In genomic region chr14:99327458-99328250, GRCh38 we compare ENCODE assay signal across 17 cellular contexts. TPM values are rescaled to one million over a fixed set of nuclear protein-coding genes. Genes with fewer than 3 reads are reported as not detected.
A peak's percentile ranks its signal among the peaks of the same experiment; 100 is the strongest.
DNase-seq lines count a peak whose midpoint lies in the region; ATAC-seq and TF ChIP-seq lines count a peak whose summit lies in the region.
"Had no signal": no experiment of that assay in that cellular context is flagged by ENCODE, and none has a peak within 500 bp of the region (broad histone marks: within the 10 kb centered on the region; RNA-seq: fewer than 3 reads in every experiment).

No MANE protein-coding gene starts in this region.

- no peak overlapping the region for H2BK120ac ChIP-seq in neuronal stem cell (ENCODE audit: low read depth, low read length)

- H3K36me3 Mint-ChIP-seq in Caco-2 (ENCODE audit: insufficient read depth, unreplicated experiment) (peaks cover 5% of the 10 kb centered on the region), WTC11 (no peaks in the 10 kb centered on the region)
- H3K36me3 Mint-ChIP-seq: memory B cell had no signal

- intact Hi-C loops in Caco-2 (cut with micrococcal nuclease; ENCODE audit: unreplicated experiment) = no loop called here
- intact Hi-C loops in colonic mucosa (cut with DNase I) = no loop called here

- no peak for TF ChIP-seq CTCF in Caco-2 (IDR thresholded peaks at IDR 0.05; ENCODE audit: insufficient read depth in 1 of 2, low read depth in 1 of 2, low read length in 1 of 2, severe bottlenecking in 1 of 2, unreplicated experiment in 1 of 2)
- TF ChIP-seq CTCF in colonic mucosa (IDR thresholded peaks at IDR 0.05) = no peak
- no peak for TF ChIP-seq CTCF in WTC11 (IDR thresholded peaks at IDR 0.05)

- H4K8ac ChIP-seq in neuronal stem cell (ENCODE audit: low read depth, low read length) = no peak overlapping the region

- no CpG with 5 or more reads among the region's 14 CpGs for WGBS in neuronal stem cell (ENCODE audit: extremely low coverage in 2 of 2, insufficient read length in 2 of 2, insufficient replicate concordance in 1 of 2), 2 donors

- H3K27me3 ChIP-seq in Caco-2 (replicated peaks; ENCODE audit: control insufficient read depth, insufficient read depth, low read length) (no peaks in the 10 kb centered on the region), H7 (ENCODE audit: control insufficient read depth, insufficient read depth, low read length) (no peaks in the 10 kb centered on the region), colonic mucosa (no peaks in the 10 kb centered on the region), neuronal stem cell (ENCODE audit: control insufficient read depth in 3 of 3, insufficient read depth in 3 of 3, low read depth in 1 of 3, low read length in 3 of 3) (no peaks in the 10 kb centered on the region)
- H3K27me3 ChIP-seq: ascending aorta, testis had no signal

- H3K27me3 Mint-ChIP-seq in Caco-2 (ENCODE audit: insufficient read depth, unreplicated experiment) (no peaks in the 10 kb centered on the region), WTC11 (ENCODE audit: low read depth) (no peaks in the 10 kb centered on the region; the same call in 1 of the 2 replicates)
- H3K27me3 Mint-ChIP-seq: memory B cell had no signal

- H3K27ac Mint-ChIP-seq in Caco-2 (ENCODE audit: unreplicated experiment) = peak overlapping the region; percentile 63
- no peak overlapping the region for H3K27ac Mint-ChIP-seq in WTC11
- H3K27ac Mint-ChIP-seq: activated CD4-positive, alpha-beta T cell treated with anti-CD3 and anti-CD28 coated beads for 36 hours; activated naive CD4-positive, alpha-beta T cell treated with anti-CD3 and anti-CD28 coated beads for 36 hours; memory B cell had no signal

- H3K27ac ChIP-seq in colonic mucosa (no peak overlapping the region), neuronal stem cell (replicated peaks; ENCODE audit: low read length) (no peak overlapping the region)
- H3K27ac ChIP-seq: ascending aorta, gastroesophageal sphincter, testis had no signal

- CTCF ChIA-PET in Caco-2 (lab: Charles Lee) = interaction anchor here (0.7 kb wide), 1 partner anchor 10 kb away, joined by 5 read pairs; no protein-coding TSS in a partner anchor
- CTCF ChIA-PET in WTC11 (lab: Charles Lee) = interaction anchor here (0.9 to 1.0 kb wide), 3 partner anchors 17 to 88 kb away, joined by 3 read pairs; no protein-coding TSS in a partner anchor

- H2BK15ac ChIP-seq in neuronal stem cell (ENCODE audit: low read length) = no peak overlapping the region

- H2BK5ac ChIP-seq in neuronal stem cell (ENCODE audit: low read length) = no peak overlapping the region

- H3K36me3 ChIP-seq in Caco-2 (ENCODE audit: control insufficient read depth, insufficient read depth, low read length) = no peaks in the 10 kb centered on the region
- H3K36me3 ChIP-seq in H7 (replicated peaks; ENCODE audit: control insufficient read depth, insufficient read depth, low read length) = no peaks in the 10 kb centered on the region
- no peaks in the 10 kb centered on the region for H3K36me3 ChIP-seq in colonic mucosa
- no peaks in the 10 kb centered on the region for H3K36me3 ChIP-seq in neuronal stem cell (replicated peaks in 1 of 2; ENCODE audit: control insufficient read depth in 2 of 2, insufficient read depth in 2 of 2, low read length in 2 of 2)
- H3K36me3 ChIP-seq: ascending aorta, gastroesophageal sphincter had no signal

- H3K18ac ChIP-seq in neuronal stem cell (ENCODE audit: low read length) = peak overlapping the region; percentile 7

- H3K9ac ChIP-seq in colonic mucosa (ENCODE audit: low read depth in 2 of 2, low read length in 2 of 2) = no peak overlapping the region
- no peak overlapping the region for H3K9ac ChIP-seq in neuronal stem cell (ENCODE audit: low read depth, low read length, poor library complexity)

- H3K4me3 ChIP-seq in Caco-2 (ENCODE audit: low read depth, low read length) = no peak overlapping the region
- no peak overlapping the region for H3K4me3 ChIP-seq in H7 (ENCODE audit: insufficient read depth, low read depth, low read length)
- H3K4me3 ChIP-seq in colonic mucosa = no peak overlapping the region
- no peak overlapping the region for H3K4me3 ChIP-seq in neuronal stem cell (ENCODE audit: low read length in 2 of 2)
- H3K4me3 ChIP-seq: ascending aorta, gastroesophageal sphincter, testis had no signal

- no peak overlapping the region for H3K4me3 Mint-ChIP-seq in Caco-2 (ENCODE audit: unreplicated experiment)
- H3K4me3 Mint-ChIP-seq in WTC11 = no peak overlapping the region
- H3K4me3 Mint-ChIP-seq: activated CD4-positive, alpha-beta T cell treated with anti-CD3 and anti-CD28 coated beads for 36 hours; activated naive CD4-positive, alpha-beta T cell treated with anti-CD3 and anti-CD28 coated beads for 36 hours; memory B cell had no signal

- H3K4ac ChIP-seq in neuronal stem cell (ENCODE audit: low read length) = no peak overlapping the region

- BruUV-seq in Caco-2 (replicated peaks; lab: Mats Ljungman, UMichigan) = no TSS peak

- H2AFZ ChIP-seq in neuronal stem cell (ENCODE audit: low read length) = peak overlapping the region; percentile 6

- peaks cover 2% of the 10 kb centered on the region for H3K79me1 ChIP-seq in neuronal stem cell (ENCODE audit: low read depth, low read length)

- no peak overlapping the region for H2AK5ac ChIP-seq in neuronal stem cell (ENCODE audit: low read depth, low read length)

- H3K4me1 Mint-ChIP-seq in Caco-2 (ENCODE audit: low read depth, unreplicated experiment) (peaks cover 6% of the 10 kb centered on the region), WTC11 (0 out of 2 replicates have a peak, but pooled peaks cover 4% of the 10 kb centered on the region)
- H3K4me1 Mint-ChIP-seq: activated CD4-positive, alpha-beta T cell treated with anti-CD3 and anti-CD28 coated beads for 36 hours; memory B cell had no signal

- H2BK12ac ChIP-seq in neuronal stem cell (ENCODE audit: low read length) = no peak overlapping the region

- H3K4me2 ChIP-seq in neuronal stem cell (ENCODE audit: insufficient read depth, low read length, poor library complexity, severe bottlenecking) = no peak overlapping the region

- ATAC-seq in WTC11 (no peak), GM19351 (IDR thresholded peaks at IDR 0.05; ENCODE audit: unreplicated experiment) (no peak), GM21723 (IDR thresholded peaks at IDR 0.05; ENCODE audit: unreplicated experiment) (no peak)
- ATAC-seq: gastroesophageal sphincter had no signal

- H3K9me3 ChIP-seq in Caco-2 (no peaks in the 10 kb centered on the region), colonic mucosa (no peaks in the 10 kb centered on the region), neuronal stem cell (replicated peaks in 1 of 2; ENCODE audit: control insufficient read depth in 2 of 2, insufficient read depth in 1 of 2, low read depth in 1 of 2, low read length in 2 of 2) (no peaks in the 10 kb centered on the region)
- H3K9me3 ChIP-seq: ascending aorta, testis had no signal

- H3K23ac ChIP-seq in neuronal stem cell (ENCODE audit: low read depth, low read length, poor library complexity) = no peak overlapping the region

- DNase-seq in Caco-2 (peak; percentile 65 to 78), H7 (peak; percentile 37), colonic mucosa (peak; percentile 6), neuronal stem cell (ENCODE audit: low spot score) (no peak), WTC11 (ENCODE audit: low spot score) (no peak), hypothalamus (lab: John Stamatoyannopoulos, UW) (no peak)
- DNase-seq: activated naive CD4-positive, alpha-beta T cell treated with anti-CD3 and anti-CD28 coated beads for 36 hours; GF-D8; KG1; NCI-H1048; testis had no signal

- no peak overlapping the region for H4K91ac ChIP-seq in neuronal stem cell (ENCODE audit: low read depth, low read length, poor library complexity)

- H3K9me3 Mint-ChIP-seq in Caco-2 (ENCODE audit: unreplicated experiment) (no peaks in the 10 kb centered on the region), WTC11 (no peaks in the 10 kb centered on the region)
- H3K9me3 Mint-ChIP-seq: activated naive CD4-positive, alpha-beta T cell treated with anti-CD3 and anti-CD28 coated beads for 36 hours had no signal

- POLR2A ChIA-PET in Caco-2 (lab: Charles Lee) (no interaction called here), WTC11 (lab: Charles Lee) (no interaction called here)

- no peak overlapping the region for H3K14ac ChIP-seq in neuronal stem cell (ENCODE audit: low read length)

- H3K4me1 ChIP-seq in Caco-2 (peaks cover 15% of the 10 kb centered on the region), colonic mucosa (no peaks in the 10 kb centered on the region), neuronal stem cell (ENCODE audit: control insufficient read depth in 2 of 2, insufficient read depth in 1 of 2, low read depth in 1 of 2, low read length in 2 of 2) (peaks cover 0 to 9% of the 10 kb centered on the region in 2 donors)
- H3K4me1 ChIP-seq: ascending aorta, gastroesophageal sphincter, testis had no signal

TF ChIP-seq in WTC11, 78 proteins besides CTCF, POLR2A, EP300 and RAD21 (continues in another document):
- no peak for TF ChIP-seq PREB (CRISPR knock-in tag; IDR thresholded peaks at IDR 0.05; ENCODE audit: borderline replicate concordance)
- TF ChIP-seq E2F1 (CRISPR knock-in tag; IDR thresholded peaks at IDR 0.05) = no peak

RNA-seq across cellular contexts. Expression of gene BCL11B, which starts 55.7 kb away (rescaled TPM):
- total RNA-seq in Caco-2 (2022) = 0.05 TPM in 1 of 2 replicates, not detected in the other
- total RNA-seq in H7 (2014; rRNA removed; shearing (Covaris generic)) = 5.7 and 6.1 TPM in 2 replicates
- 10 to 100 TPM in 1 of 2 donors, 1 to 10 TPM in 1; 5.6 to 10.4 TPM for total RNA-seq in colonic mucosa
- 0.77 TPM for polyA plus RNA-seq in neuronal stem cell (2013, experiment 1 of 2)
- polyA plus RNA-seq in neuronal stem cell (2013, experiment 2 of 2) = 0.90 TPM
- total RNA-seq in WTC11 (2021) = 6.7 to 9.1 TPM (median 7.2 TPM) in 3 replicates

Comparison
In these comparisons a context has a peak if more than half of its experiments do, and no peak if none do; other contexts are left out.
1. DNase-seq: peak in Caco-2 (2 of 2), H7 (single experiment) and colonic mucosa (single experiment); none in neuronal stem cell (single experiment), WTC11 (single experiment) and hypothalamus (0 of 51).